In the genomic region with DNA sequence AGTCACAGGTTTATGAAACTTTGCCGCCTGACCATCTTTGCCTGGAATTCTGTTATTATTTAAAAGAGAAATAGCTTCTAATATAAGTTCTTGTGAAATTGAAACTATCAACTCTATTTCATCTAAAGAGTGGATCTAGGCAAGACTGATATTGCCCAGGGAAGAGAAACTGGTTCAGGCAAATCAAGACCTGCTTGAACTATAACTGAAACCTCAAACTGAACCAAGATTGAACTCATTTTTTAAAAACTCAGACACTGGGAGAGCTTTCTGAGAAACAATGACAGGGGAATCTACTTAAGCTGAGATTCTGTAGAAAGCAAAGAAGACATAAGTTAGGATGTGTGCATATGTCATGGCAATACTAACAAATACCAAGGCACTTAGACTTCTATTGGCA, we compare ENCODE assay signal across 28 cellular contexts.
"Had no signal": no experiment of that assay in that cellular context is flagged by ENCODE, and none has a peak within 500 bp of the region (broad histone marks: within the 10 kb centered on the region; RNA-seq: fewer than 3 reads in every experiment).

No MANE protein-coding gene starts in this region.

- FAIRE-seq: TTC549 had no signal

- H3K27ac ChIP-seq: ascending aorta, VCaP had no signal

- H3K9me3 ChIP-seq: ascending aorta had no signal

- ATAC-seq: activated CD8-positive, alpha-beta T cell treated with anti-CD3 and anti-CD28 coated beads for 36 hours; activated naive CD8-positive, alpha-beta T cell treated with anti-CD3 and anti-CD28 coated beads, Interleukin-2, amount 50 U/mL, for 24 hours; activated T-cell treated with anti-CD3 and anti-CD28 coated beads, Interleukin-2, amount 50 U/mL, for 4 hours; activated T-cell treated with anti-CD3 and anti-CD28 coated beads, Interleukin-2, amount 50 U/mL, for 72 hours; activated T-helper 17 cell treated with anti-CD3 and anti-CD28 coated beads, Interleukin-2, amount 50 U/mL, for 72 hours had no signal

- H3K36me3 ChIP-seq: ascending aorta had no signal

- H3K27me3 ChIP-seq: ascending aorta had no signal

- H3K4me3 ChIP-seq: ascending aorta had no signal

- DNase-seq: activated B cell treated with CpG ODN at 0.5 μM for 24 hours; activated CD4-positive, alpha-beta memory T cell treated with anti-CD3 and anti-CD28 coated beads for 36 hours; activated CD4-positive, alpha-beta T cell treated with anti-CD3 and anti-CD28 coated beads for 4 hours; activated CD4-positive, alpha-beta T cell treated with anti-CD3 and anti-CD28 coated beads, Interleukin-2, amount 10 ng/mL, durations not matched to agents 24 days and 14 days; activated CD4-positive, alpha-beta T cell treated with anti-CD3 and anti-CD28 coated beads, Interleukin-2, amount 50 U/mL, for 1 hour; activated CD4-positive, alpha-beta T cell treated with anti-CD3 and anti-CD28 coated beads, Interleukin-2, amount 50 U/mL, for 4 hours; activated CD4-positive, CD25-positive, alpha-beta regulatory T cell treated with anti-CD3 and anti-CD28 coated beads, Interleukin-2, amount 50 U/mL, for 72 hours; activated CD8-positive, alpha-beta memory T cell treated with anti-CD3 and anti-CD28 coated beads, Interleukin-2, amount 50 U/mL, for 4 hours; activated CD8-positive, alpha-beta T cell treated with anti-CD3 and anti-CD28 coated beads for 36 hours; activated gamma-delta T cell; activated naive CD4-positive, alpha-beta T cell treated with anti-CD3 and anti-CD28 coated beads, Interleukin-2, amount 10 ng/mL, durations not matched to agents 7 days and 5 days; activated naive CD4-positive, alpha-beta T cell treated with Interleukin-2 at 50 U/mL for 16 hours; activated naive CD8-positive, alpha-beta T cell treated with anti-CD3 and anti-CD28 coated beads, Interleukin-2, amount 10 ng/mL, durations not matched to agents 7 days and 5 days; activated naive CD8-positive, alpha-beta T cell treated with anti-CD3 and anti-CD28 coated beads, Interleukin-2, amount 50 U/mL, for 24 hours; activated T-cell treated with anti-CD3 and anti-CD28 coated beads for 4 hours; activated T-cell treated with anti-CD3 and anti-CD28 coated beads, Interleukin-2, amount 50 U/mL, for 1 hour; activated T-cell treated with anti-CD3 and anti-CD28 coated beads, Interleukin-2, amount 50 U/mL, for 4 hours; activated T-cell treated with anti-CD3 and anti-CD28 coated beads, Interleukin-2, amount 50 U/mL, for 72 hours; amygdala; anterior cingulate cortex; central memory CD4-positive, alpha-beta T cell; T-helper 1 cell; T-helper 2 cell; T-helper 9 cell had no signal

- H3K4me1 ChIP-seq: ascending aorta had no signal
